ENCODE assay signal across 14 cellular contexts in genomic region chr3:80770106-80771079, GRCh38.
DNase-seq lines count a peak whose midpoint lies in the region; ATAC-seq and TF ChIP-seq lines count a peak whose summit lies in the region.
"Had no signal": no experiment of that assay in that cellular context is flagged by ENCODE, and none has a peak within 500 bp of the region (broad histone marks: within the 10 kb centered on the region; RNA-seq: fewer than 3 reads in every experiment).

No MANE protein-coding gene starts in this region.

- no peaks in the 10 kb centered on the region for H3K27me3 ChIP-seq in Karpas-422 (ENCODE audit: low read length)

- no peaks in the 10 kb centered on the region for H3K9me3 ChIP-seq in Karpas-422 (ENCODE audit: low read length)
- H3K9me3 ChIP-seq: Caco-2 had no signal

- H3K36me3 ChIP-seq in Karpas-422 (ENCODE audit: insufficient read depth, low read length), result no peaks in the 10 kb centered on the region

- peak; percentile 56 for DNase-seq in Daoy (ENCODE audit: low read depth)
- no peak for DNase-seq in Karpas-422
- no peak for DNase-seq in central memory CD8-positive, alpha-beta T cell (ENCODE audit: low spot score in 2 of 2)
- DNase-seq in neural crest cell (ENCODE audit: low read depth, low spot score), result no peak
- DNase-seq in NCI-H2171 treated with DMSO at 0.1 percent for 48 hours (lab: John Stamatoyannopoulos, UW), result no peak
- no peak for DNase-seq in NCI-H2227 (lab: John Stamatoyannopoulos, UW; ENCODE audit: unreplicated experiment)
- DNase-seq in Kasumi-1 (lab: John Stamatoyannopoulos, UW), result no peak
- DNase-seq: activated naive CD4-positive, alpha-beta T cell treated with Interleukin-2 at 50 U/mL for 16 hours; Caco-2; IMR-90; NCI-H2171; stimulated activated naive CD4-positive, alpha-beta T cell had no signal

- no peaks in the 10 kb centered on the region for H3K79me2 ChIP-seq in Karpas-422 (ENCODE audit: low read length)

- H4K20me1 ChIP-seq in Karpas-422 (ENCODE audit: insufficient read depth, low read depth, low read length), result no peaks in the 10 kb centered on the region

- ATAC-seq in central memory CD8-positive, alpha-beta T cell (replicated peaks; ENCODE audit: extremely low read depth, poor library complexity, severe bottlenecking), result peak; percentile 25
- no peak for ATAC-seq in GM21381 (IDR thresholded peaks at IDR 0.05; ENCODE audit: unreplicated experiment)
- ATAC-seq: naive thymus-derived CD4-positive, alpha-beta T cell had no signal

- H3K4me3 Mint-ChIP-seq in central memory CD8-positive, alpha-beta T cell, result peak overlapping the region; percentile 43
- H3K4me3 Mint-ChIP-seq in neural crest cell, result no peak overlapping the region

- H3K4me1 ChIP-seq in Karpas-422 (ENCODE audit: low read length), result peaks cover 28% of the 10 kb centered on the region
- H3K4me1 ChIP-seq: Caco-2 had no signal

- H3K27ac Mint-ChIP-seq in central memory CD8-positive, alpha-beta T cell (ENCODE audit: low read depth), result no peak overlapping the region
- H3K27ac Mint-ChIP-seq in neural crest cell (ENCODE audit: unreplicated experiment), result peak overlapping the region; percentile 62

- H3K4me2 ChIP-seq in Karpas-422 (ENCODE audit: low read depth, low read length, poor library complexity, severe bottlenecking), result no peak overlapping the region

- H3K4me1 Mint-ChIP-seq in central memory CD8-positive, alpha-beta T cell, result no peaks in the 10 kb centered on the region
- no peaks in the 10 kb centered on the region for H3K4me1 Mint-ChIP-seq in neural crest cell
- H3K4me1 Mint-ChIP-seq: naive thymus-derived CD4-positive, alpha-beta T cell had no signal

- peak overlapping the region; percentile 51 for H2AFZ ChIP-seq in Karpas-422 (ENCODE audit: low read length)

- H3K9ac ChIP-seq in Karpas-422 (ENCODE audit: low read length), result no peak overlapping the region

- H3K4me3 ChIP-seq in Karpas-422 (ENCODE audit: low read length), result no peak overlapping the region

- H3K9me3 Mint-ChIP-seq in central memory CD8-positive, alpha-beta T cell, result no peaks in the 10 kb centered on the region
- no peaks in the 10 kb centered on the region for H3K9me3 Mint-ChIP-seq in neural crest cell

- no peaks in the 10 kb centered on the region for H3K9me2 ChIP-seq in Karpas-422 (replicated peaks; ENCODE audit: insufficient read depth, low read length)

- H3K27me3 Mint-ChIP-seq in central memory CD8-positive, alpha-beta T cell, result no peaks in the 10 kb centered on the region
- no peaks in the 10 kb centered on the region for H3K27me3 Mint-ChIP-seq in neural crest cell (ENCODE audit: low read depth)
- H3K27me3 Mint-ChIP-seq: naive thymus-derived CD4-positive, alpha-beta T cell had no signal

- no peak for TF ChIP-seq CTCF in neural crest cell (conservative IDR thresholded peaks at IDR 0.05)

- H3K27ac ChIP-seq in Karpas-422 (ENCODE audit: low read length), result no peak overlapping the region

- peaks cover 1% of the 10 kb centered on the region for H3K36me3 Mint-ChIP-seq in central memory CD8-positive, alpha-beta T cell (ENCODE audit: insufficient read depth)
- no peaks in the 10 kb centered on the region for H3K36me3 Mint-ChIP-seq in neural crest cell (ENCODE audit: low read depth)
- H3K36me3 Mint-ChIP-seq: naive thymus-derived CD4-positive, alpha-beta T cell had no signal
